10 cellular contexts compared by ENCODE assay signal in the genomic region with DNA sequence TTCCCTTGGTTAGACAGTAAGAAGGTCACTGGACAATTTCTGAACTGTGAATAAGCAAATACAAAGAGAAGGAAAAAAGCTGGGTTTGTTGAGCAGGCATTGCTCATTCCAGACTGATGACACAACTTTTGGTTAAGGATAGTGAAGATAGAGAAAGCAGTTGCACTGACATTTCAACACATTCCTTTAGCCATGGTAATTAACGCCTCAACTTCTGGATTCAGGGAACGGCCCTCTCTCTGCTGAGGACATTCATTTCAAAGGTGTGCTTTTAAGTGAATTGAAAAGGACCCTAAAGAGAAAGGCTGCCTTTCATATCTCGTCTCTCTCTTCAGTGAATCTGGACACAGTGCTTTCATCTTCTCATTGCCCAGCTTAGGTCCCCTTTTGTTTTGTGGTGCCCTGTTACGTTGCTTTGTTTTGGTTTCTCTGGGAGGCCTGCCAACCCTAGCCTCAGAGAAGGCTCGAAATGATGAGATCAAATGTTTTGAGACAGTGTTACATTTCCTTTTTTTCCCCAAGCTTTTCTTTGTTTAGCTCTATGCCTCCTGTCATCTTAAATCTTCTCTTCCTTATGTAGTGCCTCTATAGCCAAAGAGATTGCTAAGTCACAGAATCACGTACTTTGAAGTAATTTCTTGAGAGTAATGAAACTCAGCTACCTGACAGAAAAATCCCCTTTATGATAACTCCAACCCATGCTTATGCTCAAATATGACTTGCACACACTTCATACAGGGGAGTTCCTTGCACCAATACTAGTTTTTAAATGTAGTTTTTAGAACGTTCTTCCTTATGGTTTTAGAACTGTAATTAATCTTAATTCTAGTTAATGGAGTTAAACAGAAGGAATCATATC.
A peak's percentile ranks its signal among the peaks of the same experiment; 100 is the strongest.
DNase-seq lines count a peak whose midpoint lies in the region; ATAC-seq, FAIRE-seq and TF ChIP-seq lines count a peak whose summit lies in the region.
"Had no signal": no experiment of that assay in that cellular context is flagged by ENCODE, and none has a peak within 500 bp of the region (broad histone marks: within the 10 kb centered on the region; RNA-seq: fewer than 3 reads in every experiment).

No MANE protein-coding gene starts in this region.

- in situ Hi-C loops in mammary epithelial cell (cut with MboI; ENCODE audit: low sequenced_read_pairs in 2 of 2): loop anchor here in 1 of 2 donors (10.0 kb wide), 1 partner anchor 108 kb away; no protein-coding TSS in a partner anchor

- peak overlapping the region; percentile 89 for H3K9ac ChIP-seq in mammary epithelial cell (ENCODE audit: insufficient read depth, low read length)

- peaks cover 45% of the 10 kb centered on the region for H3K79me2 ChIP-seq in mammary epithelial cell (ENCODE audit: insufficient read depth, low read length)

- BruUV-seq in mammary epithelial cell (replicated peaks; lab: Mats Ljungman, UMichigan): TSS peak; percentile 91

- FAIRE-seq in H54 (lab: Jason Lieb, UNC) (no peak), GM19239 (lab: Jason Lieb, UNC) (no peak)
- FAIRE-seq: pancreas had no signal

- 2% methylated on average over 7 of the region's 7 CpGs for WGBS in mammary epithelial cell (ENCODE audit: low coverage, missing lambda C conversion rate)

- no peak for TF ChIP-seq CTCF in mammary epithelial cell (conservative IDR thresholded peaks at IDR 0.05 in 1 of 2, IDR thresholded peaks at IDR 0.05 in 1 of 2; ENCODE audit: extremely low read depth in 1 of 2, insufficient read depth in 1 of 2, low read depth in 1 of 2, low read length in 2 of 2)

- peak overlapping the region; percentile 29 to 48 (median 36) for H3K4me3 ChIP-seq in mammary epithelial cell (replicated peaks in 1 of 3; ENCODE audit: insufficient read depth in 1 of 3, low read depth in 2 of 3, low read length in 3 of 3)
- H3K4me3 ChIP-seq: pancreas had no signal

- DNase-seq in activated CD4-positive, alpha-beta T cell treated with anti-CD3 and anti-CD28 coated beads for 48 hours: peak; percentile 50
- DNase-seq in activated CD4-positive, alpha-beta T cell treated with anti-CD3 and anti-CD28 coated beads, Interleukin-2, amount 50 U/mL, for 4 hours: no peak
- DNase-seq in LoVo (ENCODE audit: low spot score) (peak; percentile 82), mammary epithelial cell (peak; percentile 90), NCI-H446 treated with DMSO at 0.1 percent for 48 hours (lab: John Stamatoyannopoulos, UW) (no peak), H54 (ENCODE audit: insufficient read length, low spot score) (no peak), GM19239 (ENCODE audit: insufficient read length, low spot score) (no peak)
- DNase-seq in naive thymus-derived CD8-positive, alpha-beta T cell: peak in 9 of 10 donors; percentile 9 to 86 (median 42)
- DNase-seq: activated B cell treated with CpG ODN at 0.5 μM for 24 hours, pancreas had no signal

- H3K4me3 Mint-ChIP-seq in naive thymus-derived CD8-positive, alpha-beta T cell: peak overlapping the region; percentile 5 to 68 (median 55)
- H3K4me3 Mint-ChIP-seq: activated B cell treated with CpG ODN at 0.5 μM for 24 hours had no signal

- ATAC-seq in naive thymus-derived CD8-positive, alpha-beta T cell: peak; percentile 65 to 90

- peak overlapping the region; percentile 84 for H2AFZ ChIP-seq in mammary epithelial cell (ENCODE audit: low read depth, low read length)

- no peaks in the 10 kb centered on the region for H3K36me3 Mint-ChIP-seq in naive thymus-derived CD8-positive, alpha-beta T cell

- H3K27ac ChIP-seq in mammary epithelial cell (ENCODE audit: insufficient read depth, low read depth, low read length): peak overlapping the region; percentile 96
- H3K27ac ChIP-seq: pancreas had no signal

- no peaks in the 10 kb centered on the region for H3K27me3 ChIP-seq in mammary epithelial cell (ENCODE audit: insufficient read depth, low read length)

- no peaks in the 10 kb centered on the region for H3K27me3 Mint-ChIP-seq in naive thymus-derived CD8-positive, alpha-beta T cell

- no peaks in the 10 kb centered on the region for H4K20me1 ChIP-seq in mammary epithelial cell (ENCODE audit: insufficient read depth, low read length)

- H3K4me2 ChIP-seq in mammary epithelial cell (ENCODE audit: insufficient read depth, low read depth, low read length): peak overlapping the region; percentile 81

- peak overlapping the region; percentile 63 to 95 (median 86) for H3K27ac Mint-ChIP-seq in naive thymus-derived CD8-positive, alpha-beta T cell
- H3K27ac Mint-ChIP-seq: activated B cell treated with CpG ODN at 0.5 μM for 24 hours had no signal

- H3K9me3 Mint-ChIP-seq in naive thymus-derived CD8-positive, alpha-beta T cell: no peaks in the 10 kb centered on the region
- H3K9me3 Mint-ChIP-seq: activated B cell treated with CpG ODN at 0.5 μM for 24 hours had no signal

- H3K4me1 ChIP-seq in mammary epithelial cell (ENCODE audit: insufficient read depth, low read length): peaks cover 30% of the 10 kb centered on the region
- H3K4me1 ChIP-seq: pancreas had no signal

- H3K36me3 ChIP-seq in mammary epithelial cell (ENCODE audit: insufficient read depth, low read length): no peaks in the 10 kb centered on the region
- H3K36me3 ChIP-seq: pancreas had no signal

- no peak for TF ChIP-seq POLR2A in H54 (IDR thresholded peaks at IDR 0.05; ENCODE audit: low read depth, low read length)

- CTCF ChIA-PET in mammary epithelial cell (lab: Charles Lee; ENCODE audit: low non-redundant PET): no interaction called here

- peaks cover 20 to 45% (median 38%) of the 10 kb centered on the region in 4 donors for H3K4me1 Mint-ChIP-seq in naive thymus-derived CD8-positive, alpha-beta T cell

- dilution Hi-C loops in mammary epithelial cell (cut with HindIII; ENCODE audit: low sequenced_read_pairs): no loop called here

- H3K9me3 ChIP-seq in mammary epithelial cell (replicated peaks; ENCODE audit: insufficient read depth, low read length): no peaks in the 10 kb centered on the region
- H3K9me3 ChIP-seq: pancreas had no signal

- intact Hi-C loops in mammary epithelial cell (cut with micrococcal nuclease): loop anchor here (2.0 kb wide), 1 partner anchor 108 kb away; no protein-coding TSS in a partner anchor

- POLR2A ChIA-PET in naive thymus-derived CD8-positive, alpha-beta T cell (lab: Charles Lee): interaction anchor here (0.6 to 1.8 kb wide), 2 partner anchors 18 to 64 kb away, joined by 4 to 7 read pairs; no protein-coding TSS in a partner anchor

Comparison
In these comparisons a context has a peak if more than half of its experiments do, and no peak if none do; other contexts are left out.
1. DNase-seq: peak in activated CD4-positive, alpha-beta T cell treated with anti-CD3 and anti-CD28 coated beads for 48 hours (single experiment), LoVo (single experiment), mammary epithelial cell (single experiment) and naive thymus-derived CD8-positive, alpha-beta T cell (9 of 10); none in activated CD4-positive, alpha-beta T cell treated with anti-CD3 and anti-CD28 coated beads, Interleukin-2, amount 50 U/mL, for 4 hours (0 of 2), NCI-H446 treated with DMSO at 0.1 percent for 48 hours (single experiment), H54 (single experiment) and GM19239 (single experiment).